1 cellular context compared by ENCODE assay signal in the genomic region with DNA sequence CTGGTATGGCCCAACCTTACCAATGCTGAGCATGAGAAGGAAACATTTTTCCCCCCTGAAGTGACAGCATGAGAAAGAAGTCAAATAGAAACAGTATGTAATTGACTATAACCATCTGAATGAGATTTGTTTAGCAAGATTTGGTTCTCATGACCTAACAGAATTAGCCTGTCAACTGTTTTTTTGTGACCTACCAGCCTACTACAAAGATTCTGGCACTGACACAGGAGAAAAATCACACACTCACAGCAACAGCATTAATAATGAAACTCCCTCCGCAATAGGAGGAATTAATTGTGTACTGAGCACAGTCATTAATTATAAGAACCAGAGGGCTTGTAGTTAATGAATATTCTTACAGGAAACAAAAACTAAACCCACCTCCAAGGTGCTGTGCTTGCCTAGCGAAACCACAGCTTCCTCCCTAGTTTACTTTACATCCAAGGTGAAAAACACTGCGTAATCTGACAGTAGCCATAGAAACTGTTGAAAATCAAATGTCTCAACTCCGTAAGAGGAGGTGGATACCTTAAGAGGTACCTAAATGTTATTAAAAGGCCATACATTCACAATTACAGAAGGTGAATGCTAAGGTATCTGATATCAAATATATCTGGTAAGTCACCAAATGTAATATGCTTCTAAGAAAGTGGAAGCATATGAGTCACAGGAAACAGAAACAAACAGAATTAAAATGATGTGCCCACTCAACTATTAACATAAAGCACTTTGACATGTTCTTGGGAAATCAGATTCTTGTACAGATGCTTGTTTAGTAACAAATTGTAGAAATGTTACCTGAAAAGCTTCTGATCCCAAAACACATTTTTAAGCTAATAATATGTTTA.
TF ChIP-seq lines count a peak whose summit lies in the region.

No MANE protein-coding gene starts in this region.

TF ChIP-seq in SK-N-SH treated with all-trans-retinoic acid at 6 μM for 48 hours, 23 proteins besides CTCF, POLR2A, EP300 and RAD21 (continued from another document):
- TF ChIP-seq, protein P1, sequence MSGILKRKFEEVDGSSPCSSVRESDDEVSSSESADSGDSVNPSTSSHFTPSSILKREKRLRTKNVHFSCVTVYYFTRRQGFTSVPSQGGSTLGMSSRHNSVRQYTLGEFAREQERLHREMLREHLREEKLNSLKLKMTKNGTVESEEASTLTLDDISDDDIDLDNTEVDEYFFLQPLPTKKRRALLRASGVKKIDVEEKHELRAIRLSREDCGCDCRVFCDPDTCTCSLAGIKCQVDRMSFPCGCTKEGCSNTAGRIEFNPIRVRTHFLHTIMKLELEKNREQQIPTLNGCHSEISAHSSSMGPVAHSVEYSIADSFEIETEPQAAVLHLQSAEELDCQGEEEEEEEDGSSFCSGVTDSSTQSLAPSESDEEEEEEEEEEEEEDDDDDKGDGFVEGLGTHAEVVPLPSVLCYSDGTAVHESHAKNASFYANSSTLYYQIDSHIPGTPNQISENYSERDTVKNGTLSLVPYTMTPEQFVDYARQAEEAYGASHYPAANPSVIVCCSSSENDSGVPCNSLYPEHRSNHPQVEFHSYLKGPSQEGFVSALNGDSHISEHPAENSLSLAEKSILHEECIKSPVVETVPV (CRISPR knock-in tag; IDR thresholded peaks at IDR 0.05), result no peak
